In the genomic region with DNA sequence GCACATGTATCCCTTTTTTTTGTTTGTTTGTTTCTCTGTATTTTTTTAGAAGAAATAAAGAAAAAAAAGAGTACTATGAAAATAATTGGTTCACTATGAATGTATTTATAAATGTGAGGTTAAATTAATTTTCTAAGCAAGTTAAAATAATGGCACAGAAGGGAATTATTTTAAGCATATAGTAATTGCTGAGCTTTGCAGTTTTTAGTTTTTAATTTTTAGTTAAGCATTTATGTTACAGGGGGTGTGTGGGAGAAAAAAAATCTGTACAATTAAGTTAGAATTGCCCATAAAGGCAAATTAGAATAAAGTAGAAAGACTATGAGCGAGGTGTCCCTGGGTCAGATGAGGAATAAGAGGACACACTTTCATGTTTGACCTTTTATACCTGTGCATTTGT, we compare ENCODE assay signal across 34 cellular contexts.
"Had no signal": no experiment of that assay in that cellular context is flagged by ENCODE, and none has a peak within 500 bp of the region (broad histone marks: within the 10 kb centered on the region; RNA-seq: fewer than 3 reads in every experiment).

No MANE protein-coding gene starts in this region.

- H3K27ac ChIP-seq: adrenal gland, body of pancreas, brain microvascular endothelial cell, breast epithelium, VCaP had no signal

- ATAC-seq: activated CD8-positive, alpha-beta T cell treated with anti-CD3 and anti-CD28 coated beads for 36 hours; activated naive CD4-positive, alpha-beta T cell treated with anti-CD3 and anti-CD28 coated beads, Interleukin-2, amount 50 U/mL, for 72 hours; activated T-cell treated with anti-CD3 and anti-CD28 coated beads, Interleukin-2, amount 50 U/mL, for 4 hours; activated T-cell treated with anti-CD3 and anti-CD28 coated beads, Interleukin-2, amount 50 U/mL, for 72 hours; activated T-helper 17 cell treated with anti-CD3 and anti-CD28 coated beads, Interleukin-2, amount 50 U/mL, for 72 hours; body of pancreas had no signal

- H3K36me3 ChIP-seq: adrenal gland, brain microvascular endothelial cell, breast epithelium had no signal

- H3K4me1 ChIP-seq: adrenal gland, body of pancreas, breast epithelium had no signal

- H3K4me3 ChIP-seq: adrenal gland, body of pancreas, breast epithelium had no signal

- FAIRE-seq: astrocyte, colon, TTC549 had no signal

- DNase-seq: activated B cell treated with CpG ODN at 0.5 μM for 24 hours; activated CD4-positive, alpha-beta memory T cell treated with anti-CD3 and anti-CD28 coated beads for 36 hours; activated CD4-positive, alpha-beta T cell treated with anti-CD3 and anti-CD28 coated beads for 4 hours; activated CD4-positive, alpha-beta T cell treated with anti-CD3 and anti-CD28 coated beads, Interleukin-2, amount 10 ng/mL, durations not matched to agents 24 days and 14 days; activated CD4-positive, alpha-beta T cell treated with anti-CD3 and anti-CD28 coated beads, Interleukin-2, amount 50 U/mL, for 1 hour; activated CD4-positive, alpha-beta T cell treated with anti-CD3 and anti-CD28 coated beads, Interleukin-2, amount 50 U/mL, for 4 hours; activated CD4-positive, CD25-positive, alpha-beta regulatory T cell treated with anti-CD3 and anti-CD28 coated beads, Interleukin-2, amount 50 U/mL, for 72 hours; activated CD8-positive, alpha-beta memory T cell treated with anti-CD3 and anti-CD28 coated beads, Interleukin-2, amount 50 U/mL, for 4 hours; activated CD8-positive, alpha-beta T cell treated with anti-CD3 and anti-CD28 coated beads for 36 hours; activated effector memory CD4-positive, alpha-beta T cell treated with anti-CD3 and anti-CD28 coated beads, Interleukin-2, amount 50 U/mL, for 16 hours; activated gamma-delta T cell treated with Interleukin-2 at 50 U/mL for 16 hours; activated naive CD4-positive, alpha-beta T cell; activated naive CD4-positive, alpha-beta T cell treated with anti-CD3 and anti-CD28 coated beads for 36 hours; activated naive CD4-positive, alpha-beta T cell treated with anti-CD3 and anti-CD28 coated beads, Interleukin-2, amount 50 U/mL, for 16 hours; activated naive CD8-positive, alpha-beta T cell treated with anti-CD3 and anti-CD28 coated beads for 36 hours; activated T-cell treated with anti-CD3 and anti-CD28 coated beads for 4 hours; activated T-cell treated with anti-CD3 and anti-CD28 coated beads, Interleukin-2, amount 50 U/mL, for 1 hour; activated T-cell treated with anti-CD3 and anti-CD28 coated beads, Interleukin-2, amount 50 U/mL, for 4 hours; activated T-cell treated with anti-CD3 and anti-CD28 coated beads, Interleukin-2, amount 50 U/mL, for 72 hours; adrenal gland; amniotic stem cell; aorta; body of pancreas; brain microvascular endothelial cell; central memory CD4-positive, alpha-beta T cell; T-helper 2 cell; T-helper 9 cell had no signal

- H3K9me3 ChIP-seq: adrenal gland, body of pancreas had no signal

- H3K27me3 ChIP-seq: adrenal gland, body of pancreas, brain microvascular endothelial cell, breast epithelium had no signal
